Comparison of ENCODE assay signal across 8 cellular contexts in the genomic region with DNA sequence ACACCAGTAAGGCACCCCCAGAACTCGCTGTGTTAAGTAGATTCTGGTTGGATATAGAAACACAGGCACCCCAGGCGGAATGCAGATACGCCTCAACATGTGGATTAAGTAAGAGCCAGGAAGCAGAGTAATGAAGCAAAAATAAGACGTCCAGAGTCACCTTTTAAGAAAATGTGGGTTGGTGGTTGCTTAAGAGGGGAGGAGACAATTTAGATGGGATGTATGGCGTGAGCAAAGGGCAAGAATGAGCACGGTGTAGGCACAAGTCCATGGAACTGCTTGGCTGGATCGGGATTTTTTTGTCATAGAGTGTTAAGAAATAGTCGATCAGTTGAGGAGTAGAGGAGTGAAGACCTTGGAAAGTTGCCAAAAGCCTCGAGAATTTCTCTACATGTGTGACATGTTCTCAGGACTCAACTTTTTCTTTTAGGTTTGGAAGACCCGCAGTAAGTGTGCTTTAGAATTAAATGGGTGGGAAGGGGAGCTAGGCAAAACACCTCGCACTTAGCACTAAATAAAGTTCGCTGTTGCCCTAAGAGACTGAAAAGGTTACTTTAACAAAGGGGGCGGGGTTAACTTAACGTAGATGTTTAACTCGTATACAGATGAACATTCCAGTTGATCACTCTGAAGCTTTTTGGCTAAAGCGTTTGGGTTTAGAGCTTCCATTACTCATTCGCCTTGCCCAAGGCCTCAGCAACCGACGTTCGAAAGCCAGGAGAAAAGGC. TPM values are rescaled to one million over a fixed set of nuclear protein-coding genes. Genes with fewer than 3 reads are reported as not detected.
DNase-seq lines count a peak whose midpoint lies in the region; ATAC-seq, FAIRE-seq and TF ChIP-seq lines count a peak whose summit lies in the region.

No MANE protein-coding gene starts in this region.

- POLR2A ChIA-PET in RWPE1 (lab: Yijun Ruan, JAX; ENCODE audit: low non-redundant PET): interaction anchor here (0.7 kb wide), 1 partner anchor 74 kb away, joined by 3 read pairs; no protein-coding TSS in a partner anchor

- no peaks in the 10 kb centered on the region for H3K27me3 ChIP-seq in psoas muscle (ENCODE audit: insufficient read depth in 3 of 3, low read length in 2 of 3)

- ATAC-seq in esophagus mucosa: peak; percentile 14
- no peak for ATAC-seq in psoas muscle

- H3K9me3 ChIP-seq in psoas muscle: no peaks in the 10 kb centered on the region

- intact Hi-C loops in psoas muscle (cut with DNase I): loop anchor here in 1 of 2 donors (5.0 kb wide), 1 partner anchor 79 kb away; no protein-coding TSS in a partner anchor

- DNase-seq in NCI-H2171 treated with DMSO at 0.1 percent for 48 hours (lab: John Stamatoyannopoulos, UW) (peak; percentile 28), NCI-H2171 (lab: John Stamatoyannopoulos, UW) (no peak), RWPE1 (ENCODE audit: low spot score) (peak; percentile 5), psoas muscle (no peak), NCI-H524 (lab: John Stamatoyannopoulos, UW) (no peak), GM19239 (ENCODE audit: insufficient read length, low spot score) (no peak), iPS-NIHi7 (ENCODE audit: extremely low spot score) (no peak)

- FAIRE-seq in GM19239 (lab: Jason Lieb, UNC): no peak

- 33 to 36% (median 33%) methylated on average over 20 of the region's 20 CpGs for WGBS in psoas muscle, 3 donors

- H3K27ac ChIP-seq in RWPE1: peak overlapping the region; percentile 94
- peak overlapping the region; percentile 91 for H3K27ac ChIP-seq in psoas muscle

- peak overlapping the region; percentile 92 for H3K4me3 ChIP-seq in psoas muscle

- H3K36me3 ChIP-seq in psoas muscle (ENCODE audit: insufficient read depth in 1 of 2, low read depth in 1 of 2): no peaks in the 10 kb centered on the region

- CTCF ChIA-PET in RWPE1 (lab: Yijun Ruan, JAX): interaction anchor here (0.6 kb wide), 2 partner anchors 11 to 247 kb away, joined by 4 to 6 read pairs; no protein-coding TSS in a partner anchor

- TF ChIP-seq CTCF in RWPE1 (conservative IDR thresholded peaks at IDR 0.05; ENCODE audit: low read depth) (no peak), psoas muscle (IDR thresholded peaks at IDR 0.05) (no peak)

- peaks cover 25% of the 10 kb centered on the region for H3K4me1 ChIP-seq in psoas muscle

RNA-seq across cellular contexts. Expression of gene SLC39A10, which starts 0.7 kb away (rescaled TPM):
- total RNA-seq in esophagus mucosa (6.1 TPM), psoas muscle (1 to 10 TPM; 3.8 to 7.7 (median 6.3) TPM)
- 1 to 10 TPM in 2 of 3 donors, under 1 TPM in 1; 0.98 to 2.2 (median 1.7) TPM for polyA plus RNA-seq in psoas muscle

Comparison
In these comparisons a context has a peak if more than half of its experiments do, and no peak if none do; other contexts are left out.
1. DNase-seq: peak in NCI-H2171 treated with DMSO at 0.1 percent for 48 hours (single experiment) and RWPE1 (single experiment); none in NCI-H2171 (single experiment), psoas muscle (0 of 2), NCI-H524 (0 of 2), GM19239 (single experiment) and iPS-NIHi7 (single experiment).